Comparison of ENCODE assay signal across 1 cellular context in the genomic region with DNA sequence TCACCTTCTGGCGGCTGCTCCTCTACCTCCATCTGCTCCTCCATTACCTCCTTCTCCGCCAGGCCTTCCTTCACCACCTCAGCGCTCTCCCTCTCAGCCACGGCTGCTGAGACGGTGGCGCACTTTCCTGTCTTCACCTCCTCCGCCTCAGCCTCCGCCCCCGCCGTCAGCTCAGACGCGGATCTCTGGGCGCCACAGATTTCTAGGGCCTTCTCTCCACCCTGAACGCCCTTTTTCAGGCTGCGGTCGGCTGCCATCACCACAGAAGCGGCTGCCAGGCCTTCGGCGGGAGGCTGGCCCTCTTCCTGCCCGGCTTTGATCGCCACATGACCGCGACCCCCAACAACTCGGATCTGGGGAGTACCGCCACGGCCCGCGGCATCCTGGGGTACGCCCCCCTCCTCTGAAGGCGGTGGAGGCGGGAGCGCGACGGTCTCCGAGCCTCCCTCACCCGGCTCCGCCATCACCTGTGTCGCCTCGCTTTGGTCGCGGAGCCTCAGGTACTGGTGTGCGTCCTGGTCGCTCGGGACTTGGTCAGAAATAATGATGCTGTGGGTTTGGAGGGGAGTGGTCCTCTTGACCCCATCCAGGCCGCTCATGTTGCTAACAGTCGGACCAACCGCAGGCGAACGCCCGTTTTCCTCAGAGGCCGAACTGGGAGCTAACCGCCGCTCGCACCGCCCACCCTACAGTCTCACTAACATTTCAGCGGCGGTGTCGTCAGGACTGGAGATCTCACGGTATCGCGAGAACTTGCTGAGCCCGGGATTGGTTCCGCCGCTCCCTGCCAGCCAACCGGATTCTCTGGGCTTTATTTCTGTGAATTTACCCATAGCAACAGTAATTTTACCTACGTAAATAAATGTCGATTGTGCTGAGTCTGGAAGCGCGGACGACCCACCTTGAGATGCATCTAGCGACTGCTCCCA.
TF ChIP-seq lines count a peak whose summit lies in the region.

A gene (minus strand): TSS at position 699 of the 929 bp plus-strand sequence. CDS start 100 bp downstream, at position 599.

TF ChIP-seq in HEK293, 187 proteins besides CTCF, POLR2A, EP300 and RAD21 (continued from another document and continues in another):
- TF ChIP-seq, protein P1, sequence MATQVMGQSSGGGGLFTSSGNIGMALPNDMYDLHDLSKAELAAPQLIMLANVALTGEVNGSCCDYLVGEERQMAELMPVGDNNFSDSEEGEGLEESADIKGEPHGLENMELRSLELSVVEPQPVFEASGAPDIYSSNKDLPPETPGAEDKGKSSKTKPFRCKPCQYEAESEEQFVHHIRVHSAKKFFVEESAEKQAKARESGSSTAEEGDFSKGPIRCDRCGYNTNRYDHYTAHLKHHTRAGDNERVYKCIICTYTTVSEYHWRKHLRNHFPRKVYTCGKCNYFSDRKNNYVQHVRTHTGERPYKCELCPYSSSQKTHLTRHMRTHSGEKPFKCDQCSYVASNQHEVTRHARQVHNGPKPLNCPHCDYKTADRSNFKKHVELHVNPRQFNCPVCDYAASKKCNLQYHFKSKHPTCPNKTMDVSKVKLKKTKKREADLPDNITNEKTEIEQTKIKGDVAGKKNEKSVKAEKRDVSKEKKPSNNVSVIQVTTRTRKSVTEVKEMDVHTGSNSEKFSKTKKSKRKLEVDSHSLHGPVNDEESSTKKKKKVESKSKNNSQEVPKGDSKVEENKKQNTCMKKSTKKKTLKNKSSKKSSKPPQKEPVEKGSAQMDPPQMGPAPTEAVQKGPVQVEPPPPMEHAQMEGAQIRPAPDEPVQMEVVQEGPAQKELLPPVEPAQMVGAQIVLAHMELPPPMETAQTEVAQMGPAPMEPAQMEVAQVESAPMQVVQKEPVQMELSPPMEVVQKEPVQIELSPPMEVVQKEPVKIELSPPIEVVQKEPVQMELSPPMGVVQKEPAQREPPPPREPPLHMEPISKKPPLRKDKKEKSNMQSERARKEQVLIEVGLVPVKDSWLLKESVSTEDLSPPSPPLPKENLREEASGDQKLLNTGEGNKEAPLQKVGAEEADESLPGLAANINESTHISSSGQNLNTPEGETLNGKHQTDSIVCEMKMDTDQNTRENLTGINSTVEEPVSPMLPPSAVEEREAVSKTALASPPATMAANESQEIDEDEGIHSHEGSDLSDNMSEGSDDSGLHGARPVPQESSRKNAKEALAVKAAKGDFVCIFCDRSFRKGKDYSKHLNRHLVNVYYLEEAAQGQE (tag by site-specific recombination; IDR thresholded peaks at IDR 0.05), result peak; percentile 38; the same call in 1 of the 2 replicates
- TF ChIP-seq EGR2 (tag by site-specific recombination; IDR thresholded peaks at IDR 0.05; ENCODE audit: low read depth) (peak; percentile 88), ZBTB20 (tag by site-specific recombination; IDR thresholded peaks at IDR 0.05) (peak; percentile 52; the same call in 1 of the 2 replicates), ZNF394 (tag by site-specific recombination; IDR thresholded peaks at IDR 0.05; ENCODE audit: borderline replicate concordance) (peak; percentile 91), ZNF843 (tag by site-specific recombination; IDR thresholded peaks at IDR 0.05) (peak; percentile 23), ZNF211 (tag by site-specific recombination; IDR thresholded peaks at IDR 0.05; ENCODE audit: low read depth) (no peak), ZBTB8A (tag by site-specific recombination; IDR thresholded peaks at IDR 0.05) (peak; percentile 100), ZNF600 (tag by site-specific recombination; IDR thresholded peaks at IDR 0.05) (peak; percentile 49; the same call in 1 of the 2 replicates), ZNF37A (tag by site-specific recombination; IDR thresholded peaks at IDR 0.05) (no peak), MZF1 (tag by site-specific recombination; IDR thresholded peaks at IDR 0.05; ENCODE audit: borderline replicate concordance) (no peak), ZNF341 (tag by site-specific recombination; IDR thresholded peaks at IDR 0.05; ENCODE audit: low read depth) (0 out of 2 replicates have a peak, but pooled peaks have one; percentile 11), ZEB2 (tag by site-specific recombination; IDR thresholded peaks at IDR 0.05) (peak; percentile 63), ZNF24 (tag by site-specific recombination; IDR thresholded peaks at IDR 0.05) (0 out of 2 replicates have a peak, but pooled peaks have one; percentile 65), ZNF23 (tag by site-specific recombination; IDR thresholded peaks at IDR 0.05; ENCODE audit: borderline replicate concordance) (no peak), ZNF501 (tag by site-specific recombination; IDR thresholded peaks at IDR 0.05) (peak; percentile 75), ZFHX2 (tag by site-specific recombination; conservative IDR thresholded peaks at IDR 0.05) (peak; percentile 94), HOXC10 (CRISPR knock-in tag; IDR thresholded peaks at IDR 0.05) (0 out of 2 replicates have a peak, but pooled peaks have one; percentile 34), ZNF707 (tag by site-specific recombination; IDR thresholded peaks at IDR 0.05) (no peak), ZNF366 (tag by site-specific recombination; conservative IDR thresholded peaks at IDR 0.05) (peak; percentile 89), SP2 (tag by site-specific recombination; IDR thresholded peaks at IDR 0.05) (peak; percentile 76), ZNF335 (tag by site-specific recombination; conservative IDR thresholded peaks at IDR 0.05) (peak; percentile 84), GLIS1 (tag by site-specific recombination; IDR thresholded peaks at IDR 0.05) (no peak), ZNF416 (tag by site-specific recombination; IDR thresholded peaks at IDR 0.05) (no peak), KLF8 (tag by site-specific recombination; IDR thresholded peaks at IDR 0.05) (peak; percentile 80), KLF1 (tag by site-specific recombination; IDR thresholded peaks at IDR 0.05) (0 out of 2 replicates have a peak, but pooled peaks have one; percentile 52), ZNF2 (tag by site-specific recombination; IDR thresholded peaks at IDR 0.05) (peak; percentile 83), ZFP3 (tag by site-specific recombination; IDR thresholded peaks at IDR 0.05; ENCODE audit: low read depth) (no peak), FEZF1 (tag by site-specific recombination; IDR thresholded peaks at IDR 0.05) (peak; percentile 32; the same call in 1 of the 2 replicates), ZFP37 (tag by site-specific recombination; IDR thresholded peaks at IDR 0.05) (peak; percentile 88; the same call in 1 of the 2 replicates), ZNF146 (tag by site-specific recombination; IDR thresholded peaks at IDR 0.05) (no peak), ZNF76 (tag by site-specific recombination; IDR thresholded peaks at IDR 0.05; ENCODE audit: borderline replicate concordance, low read depth) (0 out of 2 replicates have a peak, but pooled peaks have one; percentile 45), GLIS2 (tag by site-specific recombination; IDR thresholded peaks at IDR 0.05) (peak; percentile 78), ZSCAN16 (tag by site-specific recombination; IDR thresholded peaks at IDR 0.05) (peak; percentile 60; the same call in 1 of the 2 replicates)
- TF ChIP-seq, protein P2, sequence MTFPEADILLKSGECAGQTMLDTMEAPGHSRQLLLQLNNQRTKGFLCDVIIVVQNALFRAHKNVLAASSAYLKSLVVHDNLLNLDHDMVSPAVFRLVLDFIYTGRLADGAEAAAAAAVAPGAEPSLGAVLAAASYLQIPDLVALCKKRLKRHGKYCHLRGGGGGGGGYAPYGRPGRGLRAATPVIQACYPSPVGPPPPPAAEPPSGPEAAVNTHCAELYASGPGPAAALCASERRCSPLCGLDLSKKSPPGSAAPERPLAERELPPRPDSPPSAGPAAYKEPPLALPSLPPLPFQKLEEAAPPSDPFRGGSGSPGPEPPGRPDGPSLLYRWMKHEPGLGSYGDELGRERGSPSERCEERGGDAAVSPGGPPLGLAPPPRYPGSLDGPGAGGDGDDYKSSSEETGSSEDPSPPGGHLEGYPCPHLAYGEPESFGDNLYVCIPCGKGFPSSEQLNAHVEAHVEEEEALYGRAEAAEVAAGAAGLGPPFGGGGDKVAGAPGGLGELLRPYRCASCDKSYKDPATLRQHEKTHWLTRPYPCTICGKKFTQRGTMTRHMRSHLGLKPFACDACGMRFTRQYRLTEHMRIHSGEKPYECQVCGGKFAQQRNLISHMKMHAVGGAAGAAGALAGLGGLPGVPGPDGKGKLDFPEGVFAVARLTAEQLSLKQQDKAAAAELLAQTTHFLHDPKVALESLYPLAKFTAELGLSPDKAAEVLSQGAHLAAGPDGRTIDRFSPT (tag by site-specific recombination; IDR thresholded peaks at IDR 0.05), result 0 out of 2 replicates have a peak, but pooled peaks have one; percentile 29
- TF ChIP-seq, protein P3, sequence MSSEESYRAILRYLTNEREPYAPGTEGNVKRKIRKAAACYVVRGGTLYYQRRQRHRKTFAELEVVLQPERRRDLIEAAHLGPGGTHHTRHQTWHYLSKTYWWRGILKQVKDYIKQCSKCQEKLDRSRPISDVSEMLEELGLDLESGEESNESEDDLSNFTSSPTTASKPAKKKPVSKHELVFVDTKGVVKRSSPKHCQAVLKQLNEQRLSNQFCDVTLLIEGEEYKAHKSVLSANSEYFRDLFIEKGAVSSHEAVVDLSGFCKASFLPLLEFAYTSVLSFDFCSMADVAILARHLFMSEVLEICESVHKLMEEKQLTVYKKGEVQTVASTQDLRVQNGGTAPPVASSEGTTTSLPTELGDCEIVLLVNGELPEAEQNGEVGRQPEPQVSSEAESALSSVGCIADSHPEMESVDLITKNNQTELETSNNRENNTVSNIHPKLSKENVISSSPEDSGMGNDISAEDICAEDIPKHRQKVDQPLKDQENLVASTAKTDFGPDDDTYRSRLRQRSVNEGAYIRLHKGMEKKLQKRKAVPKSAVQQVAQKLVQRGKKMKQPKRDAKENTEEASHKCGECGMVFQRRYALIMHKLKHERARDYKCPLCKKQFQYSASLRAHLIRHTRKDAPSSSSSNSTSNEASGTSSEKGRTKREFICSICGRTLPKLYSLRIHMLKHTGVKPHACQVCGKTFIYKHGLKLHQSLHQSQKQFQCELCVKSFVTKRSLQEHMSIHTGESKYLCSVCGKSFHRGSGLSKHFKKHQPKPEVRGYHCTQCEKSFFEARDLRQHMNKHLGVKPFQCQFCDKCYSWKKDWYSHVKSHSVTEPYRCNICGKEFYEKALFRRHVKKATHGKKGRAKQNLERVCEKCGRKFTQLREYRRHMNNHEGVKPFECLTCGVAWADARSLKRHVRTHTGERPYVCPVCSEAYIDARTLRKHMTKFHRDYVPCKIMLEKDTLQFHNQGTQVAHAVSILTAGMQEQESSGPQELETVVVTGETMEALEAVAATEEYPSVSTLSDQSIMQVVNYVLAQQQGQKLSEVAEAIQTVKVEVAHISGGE (tag by site-specific recombination; conservative IDR thresholded peaks at IDR 0.05; ENCODE audit: low read depth), result peak; percentile 30
- TF ChIP-seq, protein P4, sequence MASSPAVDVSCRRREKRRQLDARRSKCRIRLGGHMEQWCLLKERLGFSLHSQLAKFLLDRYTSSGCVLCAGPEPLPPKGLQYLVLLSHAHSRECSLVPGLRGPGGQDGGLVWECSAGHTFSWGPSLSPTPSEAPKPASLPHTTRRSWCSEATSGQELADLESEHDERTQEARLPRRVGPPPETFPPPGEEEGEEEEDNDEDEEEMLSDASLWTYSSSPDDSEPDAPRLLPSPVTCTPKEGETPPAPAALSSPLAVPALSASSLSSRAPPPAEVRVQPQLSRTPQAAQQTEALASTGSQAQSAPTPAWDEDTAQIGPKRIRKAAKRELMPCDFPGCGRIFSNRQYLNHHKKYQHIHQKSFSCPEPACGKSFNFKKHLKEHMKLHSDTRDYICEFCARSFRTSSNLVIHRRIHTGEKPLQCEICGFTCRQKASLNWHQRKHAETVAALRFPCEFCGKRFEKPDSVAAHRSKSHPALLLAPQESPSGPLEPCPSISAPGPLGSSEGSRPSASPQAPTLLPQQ (tag by site-specific recombination; IDR thresholded peaks at IDR 0.05), result peak; percentile 59; the same call in 1 of the 2 replicates
- TF ChIP-seq, protein P5, sequence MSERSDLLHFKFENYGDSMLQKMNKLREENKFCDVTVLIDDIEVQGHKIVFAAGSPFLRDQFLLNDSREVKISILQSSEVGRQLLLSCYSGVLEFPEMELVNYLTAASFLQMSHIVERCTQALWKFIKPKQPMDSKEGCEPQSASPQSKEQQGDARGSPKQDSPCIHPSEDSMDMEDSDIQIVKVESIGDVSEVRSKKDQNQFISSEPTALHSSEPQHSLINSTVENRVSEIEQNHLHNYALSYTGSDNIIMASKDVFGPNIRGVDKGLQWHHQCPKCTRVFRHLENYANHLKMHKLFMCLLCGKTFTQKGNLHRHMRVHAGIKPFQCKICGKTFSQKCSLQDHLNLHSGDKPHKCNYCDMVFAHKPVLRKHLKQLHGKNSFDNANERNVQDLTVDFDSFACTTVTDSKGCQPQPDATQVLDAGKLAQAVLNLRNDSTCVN (tag by site-specific recombination; optimal IDR thresholded peaks at IDR 0.05), result peak; percentile 59
- TF ChIP-seq, protein P6, sequence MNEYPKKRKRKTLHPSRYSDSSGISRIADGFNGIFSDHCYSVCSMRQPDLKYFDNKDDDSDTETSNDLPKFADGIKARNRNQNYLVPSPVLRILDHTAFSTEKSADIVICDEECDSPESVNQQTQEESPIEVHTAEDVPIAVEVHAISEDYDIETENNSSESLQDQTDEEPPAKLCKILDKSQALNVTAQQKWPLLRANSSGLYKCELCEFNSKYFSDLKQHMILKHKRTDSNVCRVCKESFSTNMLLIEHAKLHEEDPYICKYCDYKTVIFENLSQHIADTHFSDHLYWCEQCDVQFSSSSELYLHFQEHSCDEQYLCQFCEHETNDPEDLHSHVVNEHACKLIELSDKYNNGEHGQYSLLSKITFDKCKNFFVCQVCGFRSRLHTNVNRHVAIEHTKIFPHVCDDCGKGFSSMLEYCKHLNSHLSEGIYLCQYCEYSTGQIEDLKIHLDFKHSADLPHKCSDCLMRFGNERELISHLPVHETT (tag by site-specific recombination; IDR thresholded peaks at IDR 0.05), result no peak; the same call in 1 of the 2 replicates
- TF ChIP-seq, protein P7, sequence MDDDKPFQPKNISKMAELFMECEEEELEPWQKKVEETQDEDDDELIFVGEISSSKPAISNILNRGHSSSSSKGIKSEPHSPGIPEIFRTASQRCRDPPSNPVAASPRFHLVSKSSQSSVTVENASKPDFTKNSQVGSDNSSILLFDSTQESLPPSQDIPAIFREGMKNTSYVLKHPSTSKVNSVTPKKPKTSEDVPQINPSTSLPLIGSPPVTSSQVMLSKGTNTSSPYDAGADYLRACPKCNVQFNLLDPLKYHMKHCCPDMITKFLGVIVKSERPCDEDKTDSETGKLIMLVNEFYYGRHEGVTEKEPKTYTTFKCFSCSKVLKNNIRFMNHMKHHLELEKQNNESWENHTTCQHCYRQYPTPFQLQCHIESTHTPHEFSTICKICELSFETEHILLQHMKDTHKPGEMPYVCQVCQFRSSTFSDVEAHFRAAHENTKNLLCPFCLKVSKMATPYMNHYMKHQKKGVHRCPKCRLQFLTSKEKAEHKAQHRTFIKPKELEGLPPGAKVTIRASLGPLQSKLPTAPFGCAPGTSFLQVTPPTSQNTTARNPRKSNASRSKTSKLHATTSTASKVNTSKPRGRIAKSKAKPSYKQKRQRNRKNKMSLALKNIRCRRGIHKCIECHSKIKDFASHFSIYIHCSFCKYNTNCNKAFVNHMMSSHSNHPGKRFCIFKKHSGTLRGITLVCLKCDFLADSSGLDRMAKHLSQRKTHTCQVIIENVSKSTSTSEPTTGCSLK (tag by site-specific recombination; IDR thresholded peaks at IDR 0.05), result no peak
- TF ChIP-seq, protein P8, sequence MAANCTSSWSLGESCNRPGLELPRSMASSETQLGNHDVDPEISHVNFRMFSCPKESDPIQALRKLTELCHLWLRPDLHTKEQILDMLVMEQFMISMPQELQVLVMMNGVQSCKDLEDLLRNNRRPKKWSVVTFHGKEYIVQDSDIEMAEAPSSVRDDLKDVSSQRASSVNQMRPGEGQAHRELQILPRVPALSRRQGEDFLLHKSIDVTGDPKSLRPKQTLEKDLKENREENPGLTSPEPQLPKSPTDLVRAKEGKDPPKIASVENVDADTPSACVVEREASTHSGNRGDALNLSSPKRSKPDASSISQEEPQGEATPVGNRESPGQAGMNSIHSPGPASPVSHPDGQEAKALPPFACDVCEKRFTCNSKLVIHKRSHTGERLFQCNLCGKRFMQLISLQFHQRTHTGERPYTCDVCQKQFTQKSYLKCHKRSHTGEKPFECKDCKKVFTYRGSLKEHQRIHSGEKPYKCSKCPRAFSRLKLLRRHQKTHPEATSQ (tag by site-specific recombination; IDR thresholded peaks at IDR 0.05), result peak; percentile 44; the same call in 1 of the 2 replicates
